ENCODE assay signal across 24 cellular contexts in genomic region chr12:127282786-127283565, GRCh38.
DNase-seq lines count a peak whose midpoint lies in the region; ATAC-seq and TF ChIP-seq lines count a peak whose summit lies in the region.
"Had no signal": no experiment of that assay in that cellular context is flagged by ENCODE, and none has a peak within 500 bp of the region (broad histone marks: within the 10 kb centered on the region; RNA-seq: fewer than 3 reads in every experiment).

No MANE protein-coding gene starts in this region.

- no peak overlapping the region for H2AK5ac ChIP-seq in mesenchymal stem cell (ENCODE audit: low read length, severe bottlenecking)

- no peak for ATAC-seq in PC-3

- no peak overlapping the region for H3K14ac ChIP-seq in mesenchymal stem cell (ENCODE audit: low read length in 2 of 2)

- CTCF ChIA-PET in PC-3 (lab: Charles Lee): no interaction called here

- H3K27ac ChIP-seq in mesenchymal stem cell (ENCODE audit: low read length, poor library complexity, severe bottlenecking) (no peak overlapping the region), PC-3 (ENCODE audit: low read length) (no peak overlapping the region)
- H3K27ac ChIP-seq: BLaER1, KMS-11 had no signal

- H3K4me2 ChIP-seq in mesenchymal stem cell (ENCODE audit: low read length, poor library complexity, severe bottlenecking): no peak overlapping the region
- no peak overlapping the region for H3K4me2 ChIP-seq in PC-3 (ENCODE audit: low read length)
- H3K4me2 ChIP-seq: BLaER1, KMS-11 had no signal

- H2BK120ac ChIP-seq in mesenchymal stem cell (ENCODE audit: low read depth, low read length): no peak overlapping the region

- H3K4me3 ChIP-seq in adipocyte (ENCODE audit: low read length) (no peak overlapping the region), mesenchymal stem cell (ENCODE audit: insufficient read depth in 1 of 2, low read depth in 1 of 2, low read length in 2 of 2) (no peak overlapping the region), PC-3 (ENCODE audit: low read length) (no peak overlapping the region)
- H3K4me3 ChIP-seq: BLaER1 had no signal

- H2AFZ ChIP-seq in mesenchymal stem cell (ENCODE audit: low read depth, low read length) (no peak overlapping the region), PC-3 (ENCODE audit: low read length) (no peak overlapping the region)

- BruUV-seq in PC-3 (replicated peaks; lab: Mats Ljungman, UMichigan): no TSS peak

- TF ChIP-seq CTCF in PC-3 (conservative IDR thresholded peaks at IDR 0.05; ENCODE audit: low read depth, low read length): no peak

- in situ Hi-C loops in G401 (cut with HindIII; ENCODE audit: low sequenced_read_pairs): no loop called here

- intact Hi-C loops in PC-3 (cut with micrococcal nuclease): no loop called here

- H2BK5ac ChIP-seq in mesenchymal stem cell (ENCODE audit: low read depth, low read length, poor library complexity, severe bottlenecking): no peak overlapping the region

- H3K4me1 ChIP-seq in adipocyte (ENCODE audit: control insufficient read depth, insufficient read depth, low read length) (peaks cover 31% of the 10 kb centered on the region), mesenchymal stem cell (ENCODE audit: control insufficient read depth, insufficient read depth, low read depth, low read length) (peaks cover 6% of the 10 kb centered on the region), PC-3 (ENCODE audit: insufficient read depth, low read length) (peaks cover 24% of the 10 kb centered on the region)
- H3K4me1 ChIP-seq: Caco-2 had no signal

- H3K27me3 ChIP-seq in adipocyte (replicated peaks; ENCODE audit: control insufficient read depth, insufficient read depth, low read length): no peaks in the 10 kb centered on the region
- H3K27me3 ChIP-seq in mesenchymal stem cell (ENCODE audit: control insufficient read depth in 1 of 2, insufficient read depth in 1 of 2, low read length in 2 of 2): peaks cover 0 to 3% of the 10 kb centered on the region in 2 experiments
- H3K27me3 ChIP-seq in PC-3 (ENCODE audit: low read length): no peaks in the 10 kb centered on the region
- H3K27me3 ChIP-seq: BLaER1 had no signal

- H3K36me3 ChIP-seq in adipocyte (ENCODE audit: control insufficient read depth, insufficient read depth, low read length, severe bottlenecking) (no peaks in the 10 kb centered on the region), mesenchymal stem cell (ENCODE audit: control insufficient read depth in 1 of 2, insufficient read depth in 2 of 2, low read depth in 1 of 2, low read length in 2 of 2) (no peaks in the 10 kb centered on the region), PC-3 (ENCODE audit: low read depth, low read length) (no peaks in the 10 kb centered on the region)
- H3K36me3 ChIP-seq: BLaER1 had no signal

- H4K20me1 ChIP-seq in PC-3 (ENCODE audit: low read length): no peaks in the 10 kb centered on the region
- H4K20me1 ChIP-seq: BLaER1 had no signal

- no peaks in the 10 kb centered on the region for H3K9me2 ChIP-seq in PC-3 (replicated peaks; ENCODE audit: low read length)

- H3K9me3 ChIP-seq in adipocyte (ENCODE audit: control insufficient read depth, low read length) (no peaks in the 10 kb centered on the region), mesenchymal stem cell (ENCODE audit: control insufficient read depth, low read length) (no peaks in the 10 kb centered on the region), PC-3 (ENCODE audit: low read length) (no peaks in the 10 kb centered on the region)
- H3K9me3 ChIP-seq: Caco-2 had no signal

- no peaks in the 10 kb centered on the region for H3K79me2 ChIP-seq in PC-3 (ENCODE audit: low read length)

- H3K18ac ChIP-seq in mesenchymal stem cell (ENCODE audit: low read depth in 1 of 2, low read length in 2 of 2): no peak overlapping the region

- WGBS in mesenchymal stem cell: 78% methylated on average over 6 of the region's 7 CpGs

- DNase-seq in activated effector memory CD4-positive, alpha-beta T cell treated with anti-CD3 and anti-CD28 coated beads, Interleukin-2, amount 50 U/mL, for 16 hours: peak; percentile 52
- DNase-seq in activated effector memory CD4-positive, alpha-beta T cell treated with Interleukin-2 at 50 U/mL for 16 hours: no peak
- DNase-seq in adipocyte (ENCODE audit: low read depth): peak; percentile 53
- DNase-seq in mesenchymal stem cell: no peak
- no peak for DNase-seq in anterior cingulate cortex (lab: John Stamatoyannopoulos, UW)
- DNase-seq in PC-3: no peak
- DNase-seq in G401 (ENCODE audit: low spot score): no peak
- DNase-seq: Caco-2; CD4-positive, alpha-beta T cell; DMS 273 treated with DMSO at 0.1 percent for 48 hours; DMS79 treated with DMSO at 0.1 percent for 48 hours; GOT3; HCEC 1CT; NCI-H1105; NCI-H146; NCI-H2029; NCI-H2171; NCI-H345; NCI-H524 treated with DMSO at 0.1 percent for 48 hours; NCI-H82; Right ventricle myocardium superior; SW 1271 had no signal

- no peak overlapping the region for H2BK12ac ChIP-seq in mesenchymal stem cell (ENCODE audit: low read length in 2 of 2)

- no peaks in the 10 kb centered on the region for H3K79me1 ChIP-seq in mesenchymal stem cell (replicated peaks; ENCODE audit: low read length, poor library complexity, severe bottlenecking)

- POLR2A ChIA-PET in PC-3 (lab: Charles Lee; ENCODE audit: unreplicated experiment): interaction anchor here (0.7 kb wide), 1 partner anchor 61 kb away, joined by 4 read pairs; no protein-coding TSS in a partner anchor

- H3F3A ChIP-seq in PC-3 (ENCODE audit: low read length, unreplicated experiment): peaks cover 6% of the 10 kb centered on the region

- H3K4ac ChIP-seq in mesenchymal stem cell (ENCODE audit: low read depth in 1 of 2, low read length in 2 of 2): no peak overlapping the region

- H3K23ac ChIP-seq in mesenchymal stem cell (ENCODE audit: low read length in 2 of 2): no peak overlapping the region

- H4K8ac ChIP-seq in mesenchymal stem cell (ENCODE audit: low read length): no peak overlapping the region

- H4K91ac ChIP-seq in mesenchymal stem cell (ENCODE audit: low read length): no peak overlapping the region

- H3K9ac ChIP-seq in adipocyte (ENCODE audit: low read length) (peak overlapping the region; percentile 24), mesenchymal stem cell (ENCODE audit: low read length) (peak overlapping the region; percentile 85), PC-3 (ENCODE audit: low read length) (no peak overlapping the region)
- H3K9ac ChIP-seq: BLaER1, KMS-11 had no signal

- no peak overlapping the region for H2BK15ac ChIP-seq in mesenchymal stem cell (ENCODE audit: low read depth, poor library complexity, severe bottlenecking)

Comparison
In these comparisons a context has a peak if more than half of its experiments do, and no peak if none do; other contexts are left out.
1. DNase-seq: peak in activated effector memory CD4-positive, alpha-beta T cell treated with anti-CD3 and anti-CD28 coated beads, Interleukin-2, amount 50 U/mL, for 16 hours (single experiment) and adipocyte (single experiment); none in activated effector memory CD4-positive, alpha-beta T cell treated with Interleukin-2 at 50 U/mL for 16 hours (single experiment), mesenchymal stem cell (single experiment), anterior cingulate cortex (0 of 58), PC-3 (single experiment) and G401 (single experiment).